In the genomic region with DNA sequence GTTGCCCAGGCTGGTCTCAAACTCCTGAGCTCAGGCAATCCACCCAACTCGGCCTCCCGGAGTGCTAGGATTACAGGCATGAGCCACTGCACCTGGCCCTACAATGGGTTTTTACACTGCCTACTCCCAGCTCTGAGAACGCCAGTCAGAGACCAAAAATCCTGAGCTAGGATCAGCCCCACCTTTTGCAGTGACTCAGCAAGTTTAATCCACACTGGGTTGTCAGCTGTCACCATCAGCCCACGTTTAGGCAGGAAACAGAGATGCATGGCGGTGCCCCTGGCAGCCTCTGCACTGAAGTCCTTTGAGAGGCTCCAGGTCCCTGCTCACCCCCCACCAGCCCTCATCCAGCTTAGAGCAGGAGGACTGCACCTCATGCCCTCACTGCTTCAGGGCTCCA, we compare ENCODE assay signal across 13 cellular contexts.
DNase-seq lines count a peak whose midpoint lies in the region; ATAC-seq, FAIRE-seq and TF ChIP-seq lines count a peak whose summit lies in the region.
"Had no signal": no experiment of that assay in that cellular context is flagged by ENCODE, and none has a peak within 500 bp of the region (broad histone marks: within the 10 kb centered on the region; RNA-seq: fewer than 3 reads in every experiment).

No MANE protein-coding gene starts in this region.

- no peak overlapping the region for H3K27ac Mint-ChIP-seq in GM23338
- H3K27ac Mint-ChIP-seq: activated naive CD8-positive, alpha-beta T cell had no signal

- H3K4me3 Mint-ChIP-seq in GM23338: no peak overlapping the region
- H3K4me3 Mint-ChIP-seq: activated naive CD8-positive, alpha-beta T cell had no signal

- CTCF ChIA-PET in A549 (lab: Yijun Ruan, JAX) (no interaction called here), PC-9 (lab: Charles Lee) (no interaction called here)

- H3K27me3 Mint-ChIP-seq in GM23338 (ENCODE audit: insufficient read depth, low read depth, poor library complexity): peaks cover 14% of the 10 kb centered on the region

- H3K4me3 ChIP-seq in A549 (no peak overlapping the region), GM23338 (no peak overlapping the region), PC-9 (no peak overlapping the region)
- H3K4me3 ChIP-seq: suprapubic skin had no signal

- no TSS peak for BruUV-seq in PC-9 (replicated peaks; lab: Mats Ljungman, UMichigan)

- H3K27me3 ChIP-seq in GM23338 (ENCODE audit: insufficient read depth) (no peaks in the 10 kb centered on the region), PC-9 (ENCODE audit: insufficient read depth, low read depth) (no peaks in the 10 kb centered on the region), foreskin keratinocyte (no peaks in the 10 kb centered on the region)
- H3K27me3 ChIP-seq: suprapubic skin had no signal

- peaks cover 16% of the 10 kb centered on the region for H3K9me3 Mint-ChIP-seq in GM23338

- H3K9me2 ChIP-seq in GM23338 (ENCODE audit: insufficient read depth): no peaks in the 10 kb centered on the region
- H3K9me2 ChIP-seq in PC-9 (ENCODE audit: insufficient read depth): no peaks in the 10 kb centered on the region

- 45% methylated on average over 4 of the region's 5 CpGs for WGBS in A549 (ENCODE audit: missing lambda C conversion rate)

- H3K27ac ChIP-seq in A549 (peak overlapping the region; percentile 81 to 93), GM23338 (ENCODE audit: low read depth) (no peak overlapping the region), PC-9 (peak overlapping the region; percentile 39), foreskin keratinocyte (no peak overlapping the region)
- H3K27ac ChIP-seq: suprapubic skin had no signal

- no peak for TF ChIP-seq CTCF in A549 (IDR thresholded peaks at IDR 0.05)
- TF ChIP-seq CTCF in GM23338 (conservative IDR thresholded peaks at IDR 0.05; ENCODE audit: low read depth in 2 of 2): no peak
- TF ChIP-seq CTCF in PC-9 (conservative IDR thresholded peaks at IDR 0.05): no peak
- TF ChIP-seq CTCF in foreskin keratinocyte (conservative IDR thresholded peaks at IDR 0.05): no peak

- no peak for TF ChIP-seq POLR2A in A549 (IDR thresholded peaks at IDR 0.05; ENCODE audit: low read length)

- H3K4me2 ChIP-seq in A549 (peak overlapping the region; percentile 19; the same call in 1 of the 3 replicates), GM23338 (no peak overlapping the region), PC-9 (no peak overlapping the region)

- no peak for TF ChIP-seq EP300 in A549 (IDR thresholded peaks at IDR 0.05)

- H3K9me3 ChIP-seq in A549: peaks cover 13% of the 10 kb centered on the region; the same call in 1 of the 3 replicates
- peaks cover 9% of the 10 kb centered on the region; the same call in 1 of the 2 replicates for H3K9me3 ChIP-seq in PC-9 (ENCODE audit: insufficient read depth, low read depth)
- H3K9me3 ChIP-seq: suprapubic skin had no signal

- ATAC-seq in A549 (peak; percentile 30 to 81; a peak in 3 of 6 replicates), GM23338 (peak; percentile 46), foreskin keratinocyte (peak; percentile 88), GM19463 (IDR thresholded peaks at IDR 0.05; ENCODE audit: unreplicated experiment) (no peak), HG03045 (IDR thresholded peaks at IDR 0.05; ENCODE audit: unreplicated experiment) (no peak), HG03097 (IDR thresholded peaks at IDR 0.05; ENCODE audit: low FRiP score, unreplicated experiment) (no peak)
- ATAC-seq in activated CD4-positive, CD25-positive, alpha-beta regulatory T cell treated with anti-CD3 and anti-CD28 coated beads, Interleukin-2, amount 50 U/mL, for 24 hours: no peak

- H2AFZ ChIP-seq in GM23338 (no peak overlapping the region), PC-9 (no peak overlapping the region)

- H4K20me1 ChIP-seq in GM23338 (replicated peaks; ENCODE audit: insufficient read depth) (no peaks in the 10 kb centered on the region; the same call in 1 of the 2 replicates), PC-9 (ENCODE audit: insufficient read depth) (no peaks in the 10 kb centered on the region)

- POLR2A ChIA-PET in A549 (lab: Yijun Ruan, JAX) (no interaction called here), PC-9 (lab: Charles Lee; ENCODE audit: unreplicated experiment) (interaction anchor here (0.6 kb wide), 1 partner anchor 87 kb away, joined by 6 read pairs; no protein-coding TSS in a partner anchor)

- DNase-seq in A549 (ENCODE audit: low read depth in 1 of 2, low spot score in 1 of 2): peak; percentile 27 to 63
- peak; percentile 29 for DNase-seq in GM23338 (ENCODE audit: low spot score)
- peak; percentile 66 for DNase-seq in PC-9
- peak; percentile 63 to 81 for DNase-seq in foreskin keratinocyte
- DNase-seq: COR-L47, midbrain had no signal

- no peak for TF ChIP-seq RAD21 in A549 (conservative IDR thresholded peaks at IDR 0.05 in 1 of 2, IDR thresholded peaks at IDR 0.05 in 1 of 2)

- H3K36me3 Mint-ChIP-seq in GM23338 (ENCODE audit: low read depth): peaks cover 19% of the 10 kb centered on the region

- no peaks in the 10 kb centered on the region for H3K36me3 ChIP-seq in GM23338 (ENCODE audit: insufficient read depth)
- H3K36me3 ChIP-seq in PC-9 (ENCODE audit: low read depth): no peaks in the 10 kb centered on the region
- H3K36me3 ChIP-seq: suprapubic skin had no signal

- H3K79me2 ChIP-seq in GM23338 (replicated peaks; ENCODE audit: insufficient read depth): no peaks in the 10 kb centered on the region
- H3K79me2 ChIP-seq in PC-9 (ENCODE audit: low read depth): no peaks in the 10 kb centered on the region

- intact Hi-C loops in PC-9 (cut with micrococcal nuclease; ENCODE audit: unreplicated experiment): no loop called here

- FAIRE-seq in A549 (lab: Jason Lieb, UNC): no peak
- FAIRE-seq: TTC549 had no signal

- H3F3A ChIP-seq in GM23338 (replicated peaks; ENCODE audit: low read depth) (no peaks in the 10 kb centered on the region), PC-9 (ENCODE audit: insufficient read depth, low read depth) (peaks cover 3% of the 10 kb centered on the region; the same call in 1 of the 2 replicates)

- peaks cover 12% of the 10 kb centered on the region for H3K4me1 ChIP-seq in A549
- H3K4me1 ChIP-seq in GM23338 (ENCODE audit: insufficient read depth): peaks cover 3% of the 10 kb centered on the region; the same call in 1 of the 2 replicates
- peaks cover 13% of the 10 kb centered on the region for H3K4me1 ChIP-seq in PC-9 (replicated peaks; ENCODE audit: insufficient read depth)
- no peaks in the 10 kb centered on the region for H3K4me1 ChIP-seq in foreskin keratinocyte
- H3K4me1 ChIP-seq: suprapubic skin had no signal

- peaks cover 13% of the 10 kb centered on the region for H3K4me1 Mint-ChIP-seq in GM23338

TF ChIP-seq in A549, 52 proteins besides CTCF, POLR2A, EP300 and RAD21 (continues in another document):
- TF ChIP-seq, protein P1, sequence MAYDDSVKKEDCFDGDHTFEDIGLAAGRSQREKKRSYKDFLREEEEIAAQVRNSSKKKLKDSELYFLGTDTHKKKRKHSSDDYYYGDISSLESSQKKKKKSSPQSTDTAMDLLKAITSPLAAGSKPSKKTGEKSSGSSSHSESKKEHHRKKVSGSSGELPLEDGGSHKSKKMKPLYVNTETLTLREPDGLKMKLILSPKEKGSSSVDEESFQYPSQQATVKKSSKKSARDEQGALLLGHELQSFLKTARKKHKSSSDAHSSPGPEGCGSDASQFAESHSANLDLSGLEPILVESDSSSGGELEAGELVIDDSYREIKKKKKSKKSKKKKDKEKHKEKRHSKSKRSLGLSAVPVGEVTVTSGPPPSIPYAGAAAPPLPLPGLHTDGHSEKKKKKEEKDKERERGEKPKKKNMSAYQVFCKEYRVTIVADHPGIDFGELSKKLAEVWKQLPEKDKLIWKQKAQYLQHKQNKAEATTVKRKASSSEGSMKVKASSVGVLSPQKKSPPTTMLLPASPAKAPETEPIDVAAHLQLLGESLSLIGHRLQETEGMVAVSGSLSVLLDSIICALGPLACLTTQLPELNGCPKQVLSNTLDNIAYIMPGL (CRISPR knock-in tag; IDR thresholded peaks at IDR 0.05; ENCODE audit: borderline replicate concordance): no peak
- TF ChIP-seq NFE2L2 (conservative IDR thresholded peaks at IDR 0.05; ENCODE audit: low read length) (peak; percentile 86), HOXB13 (CRISPR knock-in tag; IDR thresholded peaks at IDR 0.05; ENCODE audit: low read depth) (0 out of 2 replicates have a peak, but pooled peaks have one; percentile 24), RCOR1 (IDR thresholded peaks at IDR 0.05; ENCODE audit: low read depth, low read length) (no peak), CBX2 (IDR thresholded peaks at IDR 0.05; ENCODE audit: borderline replicate concordance, low read depth) (no peak), HOXB5 (CRISPR knock-in tag; IDR thresholded peaks at IDR 0.05) (no peak), MYC (IDR thresholded peaks at IDR 0.05; ENCODE audit: borderline replicate concordance, low read length) (no peak), CEBPB (IDR thresholded peaks at IDR 0.05) (no peak), TP53 (CRISPR knock-in tag; IDR thresholded peaks at IDR 0.05) (no peak), MAFK (IDR thresholded peaks at IDR 0.05; ENCODE audit: partially characterized antibody) (peak; percentile 97)

TF ChIP-seq in GM23338, 12 proteins besides CTCF, POLR2A, EP300 and RAD21 (continues in another document):
- no peak for TF ChIP-seq CREB1 (CRISPR knock-in tag; IDR thresholded peaks at IDR 0.05; ENCODE audit: low read depth)
- no peak for TF ChIP-seq EZH2 (IDR thresholded peaks at IDR 0.05; ENCODE audit: low read depth, unreplicated experiment)
- TF ChIP-seq STAT1 (IDR thresholded peaks at IDR 0.05; ENCODE audit: unreplicated experiment): no peak
- TF ChIP-seq EZH2phosphoT487 (IDR thresholded peaks at IDR 0.05; ENCODE audit: unreplicated experiment): no peak
- no peak for TF ChIP-seq POLR2AphosphoS5 (IDR thresholded peaks at IDR 0.05; ENCODE audit: low read depth)
- TF ChIP-seq, protein P2, sequence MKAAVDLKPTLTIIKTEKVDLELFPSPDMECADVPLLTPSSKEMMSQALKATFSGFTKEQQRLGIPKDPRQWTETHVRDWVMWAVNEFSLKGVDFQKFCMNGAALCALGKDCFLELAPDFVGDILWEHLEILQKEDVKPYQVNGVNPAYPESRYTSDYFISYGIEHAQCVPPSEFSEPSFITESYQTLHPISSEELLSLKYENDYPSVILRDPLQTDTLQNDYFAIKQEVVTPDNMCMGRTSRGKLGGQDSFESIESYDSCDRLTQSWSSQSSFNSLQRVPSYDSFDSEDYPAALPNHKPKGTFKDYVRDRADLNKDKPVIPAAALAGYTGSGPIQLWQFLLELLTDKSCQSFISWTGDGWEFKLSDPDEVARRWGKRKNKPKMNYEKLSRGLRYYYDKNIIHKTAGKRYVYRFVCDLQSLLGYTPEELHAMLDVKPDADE (IDR thresholded peaks at IDR 0.05): no peak

Comparison
In these comparisons a context has a peak if more than half of its experiments do, and no peak if none do; other contexts are left out.
1. ATAC-seq: peak in A549 (2 of 2), GM23338 (single experiment) and foreskin keratinocyte (single experiment); none in GM19463 (single experiment), HG03045 (single experiment), activated CD4-positive, CD25-positive, alpha-beta regulatory T cell treated with anti-CD3 and anti-CD28 coated beads, Interleukin-2, amount 50 U/mL, for 24 hours (0 of 2) and HG03097 (single experiment).
2. H3K27ac ChIP-seq: peak in A549 (2 of 2) and PC-9 (single experiment); none in GM23338 (single experiment) and foreskin keratinocyte (single experiment).
3. Peak in every context shown above with its lines, with median percentiles within 50 percentile points of each other: DNase-seq.